ENCODE assay signal across 33 cellular contexts in genomic region chr2:120403676-120404075, GRCh38. TPM values are rescaled to one million over a fixed set of nuclear protein-coding genes. Genes with fewer than 3 reads are reported as not detected.
DNase-seq lines count a peak whose midpoint lies in the region; ATAC-seq, FAIRE-seq and TF ChIP-seq lines count a peak whose summit lies in the region.
"Had no signal": no experiment of that assay in that cellular context is flagged by ENCODE, and none has a peak within 500 bp of the region (broad histone marks: within the 10 kb centered on the region; RNA-seq: fewer than 3 reads in every experiment).

No MANE protein-coding gene starts in this region.

- no peaks in the 10 kb centered on the region for H3K36me3 ChIP-seq in kidney epithelial cell (ENCODE audit: control insufficient read depth, insufficient read depth, low read length)
- H3K36me3 ChIP-seq: esophagus muscularis mucosa, sigmoid colon, tibial nerve had no signal

- peaks cover 7 to 11% (median 8%) of the 10 kb centered on the region in 3 donors for H3K27me3 Mint-ChIP-seq in CD14-positive monocyte (ENCODE audit: low read depth in 3 of 3)

- H3K9me3 Mint-ChIP-seq in CD14-positive monocyte, result peaks cover 0 to 9% (median 4%) of the 10 kb centered on the region in 7 donors

- no peak overlapping the region for H3K4me3 ChIP-seq in kidney epithelial cell (ENCODE audit: low read depth, low read length)
- H3K4me3 ChIP-seq: esophagus muscularis mucosa, GM12878, psoas muscle, sigmoid colon, tibial nerve had no signal

- intact Hi-C loops in CD14-positive monocyte (cut with micrococcal nuclease), result no loop called here

- no peaks in the 10 kb centered on the region for H3K36me3 Mint-ChIP-seq in CD14-positive monocyte
- H3K36me3 Mint-ChIP-seq: brain; naive thymus-derived CD4-positive, alpha-beta T cell had no signal

- no peak for ATAC-seq in HG03432 (IDR thresholded peaks at IDR 0.05; ENCODE audit: unreplicated experiment)
- no peak for ATAC-seq in GM18502 (IDR thresholded peaks at IDR 0.05; ENCODE audit: poor library complexity, unreplicated experiment)
- ATAC-seq: GM12878; naive thymus-derived CD4-positive, alpha-beta T cell; psoas muscle had no signal

- peak; percentile 40 for DNase-seq in activated CD8-positive, alpha-beta memory T cell treated with anti-CD3 and anti-CD28 coated beads for 24 hours
- DNase-seq in activated CD8-positive, alpha-beta memory T cell treated with anti-CD3 and anti-CD28 coated beads, Interleukin-2, amount 50 U/mL, for 48 hours, result no peak
- DNase-seq in RCC 7860 (ENCODE audit: low spot score), result peak; percentile 60
- peak; percentile 47 for DNase-seq in kidney epithelial cell (ENCODE audit: low read depth)
- no peak for DNase-seq in NCI-H2107 treated with DMSO at 0.1 percent for 48 hours (lab: John Stamatoyannopoulos, UW; ENCODE audit: unreplicated experiment)
- DNase-seq in CD14-positive monocyte (ENCODE audit: low spot score), result no peak
- DNase-seq: 8988T; activated CD4-positive, alpha-beta T cell treated with anti-CD3 and anti-CD28 coated beads, Interleukin-2, amount 50 U/mL, for 48 hours; activated CD4-positive, CD25-positive, alpha-beta regulatory T cell; activated naive CD4-positive, alpha-beta T cell treated with anti-CD3 and anti-CD28 coated beads for 36 hours; CD4-positive, alpha-beta T cell; cerebellar nuclear complex; dermis blood vessel endothelial cell; foreskin fibroblast; Karpas-422; midbrain; naive thymus-derived CD4-positive, alpha-beta T cell; NCI-H1436 treated with DMSO at 0.1 percent for 48 hours; NCI-H2081 treated with DMSO at 0.1 percent for 48 hours; NCI-H774; nucleus accumbens; psoas muscle; sigmoid colon; SK-N-SH; stimulated activated CD4-positive, alpha-beta T cell treated with anti-CD3 and anti-CD28 coated beads, Interleukin-4, amount 100 ng/mL, for 1 hour had no signal

- H3K27ac Mint-ChIP-seq in CD14-positive monocyte, result no peak overlapping the region
- H3K27ac Mint-ChIP-seq: activated naive CD4-positive, alpha-beta T cell treated with anti-CD3 and anti-CD28 coated beads for 36 hours; brain; CD4-positive, alpha-beta T cell; naive thymus-derived CD4-positive, alpha-beta T cell had no signal

- FAIRE-seq in RCC 7860 (lab: Jason Lieb, UNC), result no peak
- FAIRE-seq: GM12878, keratinocyte had no signal

- TF ChIP-seq CTCF in kidney epithelial cell (IDR thresholded peaks at IDR 0.05; ENCODE audit: insufficient read depth, low read length, poor library complexity, severe bottlenecking), result no peak
- no peak for TF ChIP-seq CTCF in CD14-positive monocyte (IDR thresholded peaks at IDR 0.05)

- H3K4me1 Mint-ChIP-seq in CD14-positive monocyte, result no peaks in the 10 kb centered on the region

- no peak overlapping the region for H3K4me3 Mint-ChIP-seq in CD14-positive monocyte
- H3K4me3 Mint-ChIP-seq: activated naive CD4-positive, alpha-beta T cell treated with anti-CD3 and anti-CD28 coated beads for 36 hours; brain; CD4-positive, alpha-beta T cell; naive thymus-derived CD4-positive, alpha-beta T cell had no signal

- no peaks in the 10 kb centered on the region for H3K27me3 ChIP-seq in kidney epithelial cell (ENCODE audit: control insufficient read depth, insufficient read depth, low read length)
- H3K27me3 ChIP-seq: sigmoid colon had no signal

RNA-seq across cellular contexts. Expression of gene INHBB, which starts 57.7 kb away (rescaled TPM):
- total RNA-seq in kidney epithelial cell, result 0.14 and 0.50 TPM in 2 replicates
- not detected for polyA plus RNA-seq in CD14-positive monocyte
- total RNA-seq: activated naive CD4-positive, alpha-beta T cell treated with anti-CD3 and anti-CD28 coated beads for 36 hours; CD4-positive, alpha-beta T cell; naive thymus-derived CD4-positive, alpha-beta T cell; T-helper 1 cell treated with Interleukin-12 subunit alpha and Interleukin-12 subunit beta and Interleukin-4 antibody, amounts not matched to agents 30 ng/mL and 1 ng/mL, for 36 hours had no signal
- polyA plus RNA-seq: GM12878; keratinocyte; naive thymus-derived CD4-positive, alpha-beta T cell had no signal

Comparison
In these comparisons a context has a peak if more than half of its experiments do, and no peak if none do; other contexts are left out.
1. DNase-seq: peak in activated CD8-positive, alpha-beta memory T cell treated with anti-CD3 and anti-CD28 coated beads for 24 hours (single experiment), RCC 7860 (single experiment) and kidney epithelial cell (single experiment); none in activated CD8-positive, alpha-beta memory T cell treated with anti-CD3 and anti-CD28 coated beads, Interleukin-2, amount 50 U/mL, for 48 hours (single experiment), NCI-H2107 treated with DMSO at 0.1 percent for 48 hours (single experiment) and CD14-positive monocyte (single experiment).